ENCODE assay signal across 10 cellular contexts in genomic region chr4:2942037-2942531, GRCh38. TPM values are rescaled to one million over a fixed set of nuclear protein-coding genes. Genes with fewer than 3 reads are reported as not detected.
DNase-seq lines count a peak whose midpoint lies in the region; ATAC-seq and TF ChIP-seq lines count a peak whose summit lies in the region.
"Had no signal": no experiment of that assay in that cellular context is flagged by ENCODE, and none has a peak within 500 bp of the region (broad histone marks: within the 10 kb centered on the region; RNA-seq: fewer than 3 reads in every experiment).

No MANE protein-coding gene starts in this region.

- H3K27me3 Mint-ChIP-seq in activated T-helper 2 cell treated with anti-CD3 and anti-CD28 coated beads, Interferon-gamma antibody, Interleukin-2, Interleukin-4, amounts not matched to agents 10 μg/mL and 5 μg/mL and 100 μg/mL, durations not matched to agents 14 hours and 24 hours and 36 hours (ENCODE audit: low read depth), result no peaks in the 10 kb centered on the region

- H3K36me3 ChIP-seq in right atrium auricular region (peaks cover 91% of the 10 kb centered on the region), heart left ventricle (peaks cover 2 to 98% (median 97%) of the 10 kb centered on the region in 9 donors), urinary bladder (ENCODE audit: insufficient read depth) (peaks cover 10% of the 10 kb centered on the region)

- H3K36me3 Mint-ChIP-seq in activated T-helper 2 cell treated with anti-CD3 and anti-CD28 coated beads, Interferon-gamma antibody, Interleukin-2, Interleukin-4, amounts not matched to agents 10 μg/mL and 5 μg/mL and 100 μg/mL, durations not matched to agents 14 hours and 24 hours and 36 hours (ENCODE audit: low read depth), result peaks cover 90% of the 10 kb centered on the region

- H3K27ac ChIP-seq in right atrium auricular region (no peak overlapping the region), heart left ventricle (no peak overlapping the region), urinary bladder (ENCODE audit: low read depth) (peak overlapping the region; percentile 30)

- 89 to 93% (median 92%) methylated on average over 19 to 21 of the region's 21 CpGs for WGBS in heart left ventricle, 4 donors
- 89% methylated on average over 21 of the region's 21 CpGs for WGBS in urinary bladder

- intact Hi-C loops in heart left ventricle (cut with DNase I) (no loop called here), posterior vena cava (cut with DNase I) (no loop called here)
- intact Hi-C loops in activated T-helper 2 cell treated with anti-CD3 and anti-CD28 coated beads, Interferon-gamma antibody, Interleukin-2, Interleukin-4, amounts not matched to agents 10 μg/mL and 5 μg/mL and 100 μg/mL, durations not matched to agents 14 hours and 24 hours and 36 hours (cut with micrococcal nuclease), result no loop called here

- no peak overlapping the region for H3K4me3 Mint-ChIP-seq in activated T-helper 2 cell treated with anti-CD3 and anti-CD28 coated beads, Interferon-gamma antibody, Interleukin-2, Interleukin-4, amounts not matched to agents 10 μg/mL and 5 μg/mL and 100 μg/mL, durations not matched to agents 14 hours and 24 hours and 36 hours (ENCODE audit: low read depth)

- DNase-seq in right atrium auricular region (ENCODE audit: low spot score) (peak; percentile 43), heart left ventricle (no peak), mesenteric fat pad (ENCODE audit: low spot score) (peak; percentile 64), HT-29 (ENCODE audit: low spot score) (no peak), NOMO-1 treated with DMSO at 0.1 percent for 48 hours (lab: John Stamatoyannopoulos, UW; ENCODE audit: unreplicated experiment) (no peak), posterior vena cava (ENCODE audit: low spot score) (no peak)
- DNase-seq in activated T-helper 2 cell treated with anti-CD3 and anti-CD28 coated beads, Interferon-gamma antibody, Interleukin-2, Interleukin-4, amounts not matched to agents 10 μg/mL and 5 μg/mL and 100 μg/mL, durations not matched to agents 14 hours and 24 hours and 36 hours (ENCODE audit: low spot score), result no peak
- DNase-seq: NCI-H226, T1000 had no signal

- H3K4me3 ChIP-seq in right atrium auricular region (no peak overlapping the region), heart left ventricle (no peak overlapping the region), urinary bladder (ENCODE audit: low read depth, low read length) (no peak overlapping the region)

- no peaks in the 10 kb centered on the region for H3K9me3 Mint-ChIP-seq in activated T-helper 2 cell treated with anti-CD3 and anti-CD28 coated beads, Interferon-gamma antibody, Interleukin-2, Interleukin-4, amounts not matched to agents 10 μg/mL and 5 μg/mL and 100 μg/mL, durations not matched to agents 14 hours and 24 hours and 36 hours

- no peaks in the 10 kb centered on the region for H3K27me3 ChIP-seq in right atrium auricular region
- no peaks in the 10 kb centered on the region for H3K27me3 ChIP-seq in heart left ventricle

- no peak for TF ChIP-seq POLR2A in heart left ventricle (IDR thresholded peaks at IDR 0.05)

- H3K9me3 ChIP-seq in right atrium auricular region (no peaks in the 10 kb centered on the region), heart left ventricle (no peaks in the 10 kb centered on the region)

- H3K27ac Mint-ChIP-seq in activated T-helper 2 cell treated with anti-CD3 and anti-CD28 coated beads, Interferon-gamma antibody, Interleukin-2, Interleukin-4, amounts not matched to agents 10 μg/mL and 5 μg/mL and 100 μg/mL, durations not matched to agents 14 hours and 24 hours and 36 hours, result peak overlapping the region; percentile 84

- ATAC-seq in heart left ventricle, result no peak

- H3K4me1 ChIP-seq in right atrium auricular region (peaks cover 0 to 3% of the 10 kb centered on the region in 2 donors), heart left ventricle (peaks cover 0 to 5% (median 0%) of the 10 kb centered on the region in 12 donors), urinary bladder (ENCODE audit: insufficient read depth) (no peaks in the 10 kb centered on the region)

- TF ChIP-seq CTCF in right atrium auricular region (IDR thresholded peaks at IDR 0.05) (no peak), heart left ventricle (IDR thresholded peaks at IDR 0.05) (no peak)

- H3K4me1 Mint-ChIP-seq in activated T-helper 2 cell treated with anti-CD3 and anti-CD28 coated beads, Interferon-gamma antibody, Interleukin-2, Interleukin-4, amounts not matched to agents 10 μg/mL and 5 μg/mL and 100 μg/mL, durations not matched to agents 14 hours and 24 hours and 36 hours (ENCODE audit: low read depth), result peaks cover 29% of the 10 kb centered on the region

RNA-seq across cellular contexts. Expression of gene NOP14, which starts 21.1 kb away (rescaled TPM):
- total RNA-seq in right atrium auricular region (10 to 100 TPM; 12.2 to 14.2 TPM), heart left ventricle (10 to 100 TPM; 11.4 to 21.5 (median 15.8) TPM), mesenteric fat pad (37.5 TPM), urinary bladder (11.3 TPM), posterior vena cava (10 to 100 TPM; 16.1 to 20.5 TPM)
- polyA plus RNA-seq in heart left ventricle (10 to 100 TPM; 11.7 to 26.0 TPM), urinary bladder (17.0 TPM)
- 104 and 106 TPM in 2 replicates for total RNA-seq in activated T-helper 2 cell treated with anti-CD3 and anti-CD28 coated beads, Interferon-gamma antibody, Interleukin-2, Interleukin-4, amounts not matched to agents 10 μg/mL and 5 μg/mL and 100 μg/mL, durations not matched to agents 14 hours and 24 hours and 36 hours
- total RNA-seq in HT-29 (2014; rRNA removed; shearing (Covaris generic)), result 26.2 and 29.2 TPM in 2 replicates

RNA-seq across cellular contexts. Expression of gene GRK4, which starts 21.3 kb away (rescaled TPM):
- total RNA-seq in right atrium auricular region, result 1 to 10 TPM; 7.0 to 8.2 TPM
- total RNA-seq in heart left ventricle, result 10 to 100 TPM in 2 of 9 donors, 1 to 10 TPM in 7; 4.9 to 11.8 (median 9.3) TPM
- polyA plus RNA-seq in heart left ventricle, result 10 to 100 TPM in 1 of 2 donors, 1 to 10 TPM in 1; 5.3 to 12.0 TPM
- 4.5 and 4.6 TPM in 2 replicates for total RNA-seq in activated T-helper 2 cell treated with anti-CD3 and anti-CD28 coated beads, Interferon-gamma antibody, Interleukin-2, Interleukin-4, amounts not matched to agents 10 μg/mL and 5 μg/mL and 100 μg/mL, durations not matched to agents 14 hours and 24 hours and 36 hours
- 6.0 TPM for total RNA-seq in mesenteric fat pad
- 9.9 TPM for total RNA-seq in urinary bladder
- 3.1 TPM for polyA plus RNA-seq in urinary bladder
- 2.3 and 3.7 TPM in 2 replicates for total RNA-seq in HT-29 (2014; rRNA removed; shearing (Covaris generic))
- 1 to 10 TPM; 5.6 to 8.0 TPM for total RNA-seq in posterior vena cava

Comparison
In these comparisons a context has a peak if more than half of its experiments do, and no peak if none do; other contexts are left out.
1. DNase-seq: peak in right atrium auricular region (single experiment) and mesenteric fat pad (single experiment); none in heart left ventricle (0 of 5), activated T-helper 2 cell treated with anti-CD3 and anti-CD28 coated beads, Interferon-gamma antibody, Interleukin-2, Interleukin-4, amounts not matched to agents 10 μg/mL and 5 μg/mL and 100 μg/mL, durations not matched to agents 14 hours and 24 hours and 36 hours (single experiment), HT-29 (single experiment), NOMO-1 treated with DMSO at 0.1 percent for 48 hours (single experiment) and posterior vena cava (single experiment).